Comparison of ENCODE assay signal across 29 cellular contexts in genomic region chr6:55260181-55260580, GRCh38.
"Had no signal": no experiment of that assay in that cellular context is flagged by ENCODE, and none has a peak within 500 bp of the region (broad histone marks: within the 10 kb centered on the region; RNA-seq: fewer than 3 reads in every experiment).

No MANE protein-coding gene starts in this region.

- DNase-seq: dermis blood vessel endothelial cell; effector memory CD4-positive, alpha-beta T cell; erythroblast; esophagus squamous epithelium; foreskin melanocyte; glutamatergic neuron; heart right ventricle; hippocampal formation; islet precursor cell; kidney glomerular epithelial cell; left colon; left ventricle myocardium superior; lower lobe of right lung; natural killer cell; occipital lobe; pancreas; stimulated activated CD4-positive, alpha-beta T cell treated with anti-CD3 and anti-CD28 coated beads, Interleukin-12 subunit alpha, Interleukin-12 subunit beta, amount 100 ng/mL, for 4 hours; stimulated activated CD4-positive, alpha-beta T cell treated with anti-CD3 and anti-CD28 coated beads, Interleukin-1b, Interleukin-23, amount 100 ng/mL, for 48 hours; stimulated activated CD4-positive, alpha-beta T cell treated with anti-CD3 and anti-CD28 coated beads, Interleukin-4, amount 100 ng/mL, for 1 hour; stimulated activated CD8-positive, alpha-beta memory T cell treated with anti-CD3 and anti-CD28 coated beads, Interleukin-4, amount 100 ng/mL, for 48 hours; stimulated activated naive CD4-positive, alpha-beta T cell; stimulated activated naive CD8-positive, alpha-beta T cell treated with anti-CD3 and anti-CD28 coated beads, Interleukin-15, amount 100 ng/mL, for 72 hours; transverse colon; upper lobe of right lung; uterus had no signal

- H3K27me3 ChIP-seq: esophagus squamous epithelium, heart right ventricle, pancreas, suprapubic skin, transverse colon, upper lobe of right lung, uterus had no signal

- H3K4me3 ChIP-seq: coronary artery, esophagus squamous epithelium, heart right ventricle, lower lobe of right lung, pancreas, smooth muscle cell, suprapubic skin, transverse colon, upper lobe of right lung, uterus had no signal

- H3K27ac ChIP-seq: coronary artery, esophagus squamous epithelium, heart right ventricle, lower lobe of right lung, pancreas, suprapubic skin, transverse colon, upper lobe of right lung, uterus had no signal

- H3K4me1 ChIP-seq: esophagus squamous epithelium, heart right ventricle, lower lobe of right lung, pancreas, suprapubic skin, transverse colon, upper lobe of right lung, uterus had no signal

- ATAC-seq: heart right ventricle; left colon; left ventricle myocardium superior; lower lobe of right lung; natural killer cell; pancreas; sciatic nerve; stimulated activated naive CD8-positive, alpha-beta T cell treated with anti-CD3 and anti-CD28 coated beads, Interleukin-15, amount 100 ng/mL, for 72 hours; upper lobe of right lung had no signal

- H3K36me3 ChIP-seq: esophagus squamous epithelium, heart right ventricle, lower lobe of right lung, pancreas, suprapubic skin, transverse colon, upper lobe of right lung, uterus had no signal

- H3K9me3 ChIP-seq: esophagus squamous epithelium, heart right ventricle, lower lobe of right lung, pancreas, suprapubic skin, transverse colon, upper lobe of right lung, uterus had no signal

- H3K4me2 ChIP-seq: smooth muscle cell had no signal
